Comparison of ENCODE assay signal across 1 cellular context in genomic region chr6:111871207-111871606, GRCh38.
TF ChIP-seq lines count a peak whose summit lies in the region.

No MANE protein-coding gene starts in this region.

TF ChIP-seq in HCT116, 20 proteins besides CTCF, POLR2A, EP300 and RAD21 (continued from another document):
- no peak for TF ChIP-seq REST (IDR thresholded peaks at IDR 0.05; ENCODE audit: low read depth)
- TF ChIP-seq ZBTB33 (IDR thresholded peaks at IDR 0.05; ENCODE audit: extremely low read depth, insufficient replicate concordance, low read length), result no peak
